Comparison of ENCODE assay signal across 19 cellular contexts in genomic region chr3:39592729-39593128, GRCh38.
"Had no signal": no experiment of that assay in that cellular context is flagged by ENCODE, and none has a peak within 500 bp of the region (broad histone marks: within the 10 kb centered on the region; RNA-seq: fewer than 3 reads in every experiment).

No MANE protein-coding gene starts in this region.

- H3K36me3 ChIP-seq: breast epithelium, SJCRH30 had no signal

- H3K4me3 ChIP-seq: breast epithelium, SJCRH30 had no signal

- H3K4me1 ChIP-seq: breast epithelium, SJCRH30 had no signal

- H3K9me3 ChIP-seq: breast epithelium, SJCRH30, SK-N-SH had no signal

- H3K27ac ChIP-seq: breast epithelium, SJCRH30 had no signal

- H3K9me2 ChIP-seq: SK-N-SH had no signal

- H3K9ac ChIP-seq: SK-N-SH had no signal

- DNase-seq: activated B cell treated with CpG ODN at 0.5 μM for 24 hours; activated CD4-positive, alpha-beta memory T cell treated with anti-CD3 and anti-CD28 coated beads for 36 hours; activated CD4-positive, alpha-beta T cell treated with anti-CD3 and anti-CD28 coated beads, Interleukin-2, amount 10 ng/mL, durations not matched to agents 7 days and 5 days; activated CD8-positive, alpha-beta memory T cell treated with anti-CD3 and anti-CD28 coated beads, Interleukin-2, amount 50 U/mL, for 4 hours; activated naive CD4-positive, alpha-beta T cell treated with anti-CD3 and anti-CD28 coated beads, Interleukin-2, amount 50 U/mL, for 16 hours; activated naive CD8-positive, alpha-beta T cell treated with anti-CD3 and anti-CD28 coated beads, Interleukin-2, amount 10 ng/mL, durations not matched to agents 7 days and 5 days; activated T-cell treated with anti-CD3 and anti-CD28 coated beads, Interleukin-2, amount 50 U/mL, for 72 hours; aorta; caudate nucleus; NCI-H1105 treated with DMSO at 0.1 percent for 48 hours; NCI-H1436 treated with DMSO at 0.1 percent for 48 hours; NCI-H187; NCI-H2081; NCI-H446; NCI-H524; SJCRH30; SK-N-SH; T-helper 1 cell had no signal

- H3K27me3 ChIP-seq: breast epithelium, SJCRH30 had no signal

- H3K4me2 ChIP-seq: SK-N-SH had no signal
